Comparison of ENCODE assay signal across 1 cellular context in the genomic region with DNA sequence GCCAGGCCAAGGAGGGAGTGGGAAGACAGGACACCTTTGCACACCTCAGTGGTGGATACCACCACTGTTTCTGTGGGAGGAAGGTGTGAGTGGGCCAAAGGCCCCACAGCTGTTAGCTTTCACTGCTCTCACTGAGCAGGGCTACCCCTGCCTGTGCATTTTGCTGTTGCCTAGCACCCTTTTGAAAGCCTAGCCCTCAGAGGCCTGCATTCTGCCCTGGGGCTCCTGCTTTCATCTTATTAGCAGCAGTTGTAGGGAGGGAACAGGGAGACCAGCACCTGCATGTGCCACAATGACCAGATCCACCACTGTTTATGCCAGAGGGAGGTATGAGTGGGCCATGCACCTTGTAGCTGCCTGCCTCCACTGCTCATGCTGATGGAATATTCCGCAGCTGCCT.
TF ChIP-seq lines count a peak whose summit lies in the region.

No MANE protein-coding gene starts in this region.

TF ChIP-seq in GM23338, 12 proteins besides CTCF, POLR2A, EP300 and RAD21 (continued from another document):
- TF ChIP-seq, protein P1, sequence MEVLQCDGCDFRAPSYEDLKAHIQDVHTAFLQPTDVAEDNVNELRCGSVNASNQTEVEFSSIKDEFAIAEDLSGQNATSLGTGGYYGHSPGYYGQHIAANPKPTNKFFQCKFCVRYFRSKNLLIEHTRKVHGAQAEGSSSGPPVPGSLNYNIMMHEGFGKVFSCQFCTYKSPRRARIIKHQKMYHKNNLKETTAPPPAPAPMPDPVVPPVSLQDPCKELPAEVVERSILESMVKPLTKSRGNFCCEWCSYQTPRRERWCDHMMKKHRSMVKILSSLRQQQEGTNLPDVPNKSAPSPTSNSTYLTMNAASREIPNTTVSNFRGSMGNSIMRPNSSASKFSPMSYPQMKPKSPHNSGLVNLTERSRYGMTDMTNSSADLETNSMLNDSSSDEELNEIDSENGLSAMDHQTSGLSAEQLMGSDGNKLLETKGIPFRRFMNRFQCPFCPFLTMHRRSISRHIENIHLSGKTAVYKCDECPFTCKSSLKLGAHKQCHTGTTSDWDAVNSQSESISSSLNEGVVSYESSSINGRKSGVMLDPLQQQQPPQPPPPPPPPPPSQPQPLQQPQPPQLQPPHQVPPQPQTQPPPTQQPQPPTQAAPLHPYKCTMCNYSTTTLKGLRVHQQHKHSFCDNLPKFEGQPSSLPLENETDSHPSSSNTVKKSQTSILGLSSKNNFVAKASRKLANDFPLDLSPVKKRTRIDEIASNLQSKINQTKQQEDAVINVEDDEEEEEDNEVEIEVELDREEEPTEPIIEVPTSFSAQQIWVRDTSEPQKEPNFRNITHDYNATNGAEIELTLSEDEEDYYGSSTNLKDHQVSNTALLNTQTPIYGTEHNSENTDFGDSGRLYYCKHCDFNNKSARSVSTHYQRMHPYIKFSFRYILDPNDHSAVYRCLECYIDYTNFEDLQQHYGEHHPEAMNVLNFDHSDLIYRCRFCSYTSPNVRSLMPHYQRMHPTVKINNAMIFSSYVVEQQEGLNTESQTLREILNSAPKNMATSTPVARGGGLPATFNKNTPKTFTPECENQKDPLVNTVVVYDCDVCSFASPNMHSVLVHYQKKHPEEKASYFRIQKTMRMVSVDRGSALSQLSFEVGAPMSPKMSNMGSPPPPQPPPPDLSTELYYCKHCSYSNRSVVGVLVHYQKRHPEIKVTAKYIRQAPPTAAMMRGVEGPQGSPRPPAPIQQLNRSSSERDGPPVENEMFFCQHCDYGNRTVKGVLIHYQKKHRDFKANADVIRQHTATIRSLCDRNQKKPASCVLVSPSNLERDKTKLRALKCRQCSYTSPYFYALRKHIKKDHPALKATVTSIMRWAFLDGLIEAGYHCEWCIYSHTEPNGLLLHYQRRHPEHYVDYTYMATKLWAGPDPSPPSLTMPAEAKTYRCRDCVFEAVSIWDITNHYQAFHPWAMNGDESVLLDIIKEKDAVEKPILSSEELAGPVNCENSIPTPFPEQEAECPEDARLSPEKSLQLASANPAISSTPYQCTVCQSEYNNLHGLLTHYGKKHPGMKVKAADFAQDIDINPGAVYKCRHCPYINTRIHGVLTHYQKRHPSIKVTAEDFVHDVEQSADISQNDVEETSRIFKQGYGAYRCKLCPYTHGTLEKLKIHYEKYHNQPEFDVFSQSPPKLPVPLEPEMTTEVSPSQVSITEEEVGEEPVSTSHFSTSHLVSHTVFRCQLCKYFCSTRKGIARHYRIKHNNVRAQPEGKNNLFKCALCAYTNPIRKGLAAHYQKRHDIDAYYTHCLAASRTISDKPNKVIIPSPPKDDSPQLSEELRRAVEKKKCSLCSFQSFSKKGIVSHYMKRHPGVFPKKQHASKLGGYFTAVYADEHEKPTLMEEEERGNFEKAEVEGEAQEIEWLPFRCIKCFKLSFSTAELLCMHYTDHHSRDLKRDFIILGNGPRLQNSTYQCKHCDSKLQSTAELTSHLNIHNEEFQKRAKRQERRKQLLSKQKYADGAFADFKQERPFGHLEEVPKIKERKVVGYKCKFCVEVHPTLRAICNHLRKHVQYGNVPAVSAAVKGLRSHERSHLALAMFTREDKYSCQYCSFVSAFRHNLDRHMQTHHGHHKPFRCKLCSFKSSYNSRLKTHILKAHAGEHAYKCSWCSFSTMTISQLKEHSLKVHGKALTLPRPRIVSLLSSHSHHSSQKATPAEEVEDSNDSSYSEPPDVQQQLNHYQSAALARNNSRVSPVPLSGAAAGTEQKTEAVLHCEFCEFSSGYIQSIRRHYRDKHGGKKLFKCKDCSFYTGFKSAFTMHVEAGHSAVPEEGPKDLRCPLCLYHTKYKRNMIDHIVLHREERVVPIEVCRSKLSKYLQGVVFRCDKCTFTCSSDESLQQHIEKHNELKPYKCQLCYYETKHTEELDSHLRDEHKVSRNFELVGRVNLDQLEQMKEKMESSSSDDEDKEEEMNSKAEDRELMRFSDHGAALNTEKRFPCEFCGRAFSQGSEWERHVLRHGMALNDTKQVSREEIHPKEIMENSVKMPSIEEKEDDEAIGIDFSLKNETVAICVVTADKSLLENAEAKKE (CRISPR knock-in tag; IDR thresholded peaks at IDR 0.05): no peak
- no peak for TF ChIP-seq STAT1 (IDR thresholded peaks at IDR 0.05; ENCODE audit: unreplicated experiment)
- no peak for TF ChIP-seq POLR2AphosphoS5 (IDR thresholded peaks at IDR 0.05; ENCODE audit: low read depth)
- no peak for TF ChIP-seq ZNF331 (CRISPR knock-in tag; IDR thresholded peaks at IDR 0.05; ENCODE audit: low read depth)
- TF ChIP-seq EZH2 (IDR thresholded peaks at IDR 0.05; ENCODE audit: low read depth, unreplicated experiment): no peak
- no peak for TF ChIP-seq REST (IDR thresholded peaks at IDR 0.05; ENCODE audit: unreplicated experiment)
- TF ChIP-seq ZNF114 (CRISPR knock-in tag; IDR thresholded peaks at IDR 0.05): no peak
